In the genomic region with DNA sequence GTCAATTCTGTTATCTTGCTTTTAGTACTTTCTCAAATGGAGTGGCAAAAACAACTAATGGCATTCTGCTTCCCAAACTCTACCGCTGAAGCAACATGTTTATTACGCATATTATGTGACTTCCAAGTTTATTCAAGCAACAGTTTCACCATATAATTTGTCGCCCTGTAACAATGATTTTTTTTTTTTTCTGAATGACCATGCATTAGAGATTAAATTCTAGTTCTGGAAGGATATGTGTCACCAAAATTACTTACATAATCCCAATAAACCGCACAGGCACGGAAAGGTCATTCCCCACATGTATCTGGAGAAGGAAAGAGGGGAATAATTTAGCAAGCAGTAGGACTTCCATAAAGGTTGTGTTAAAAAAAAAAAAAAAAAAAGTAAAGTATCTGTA, we compare ENCODE assay signal across 26 cellular contexts.
"Had no signal": no experiment of that assay in that cellular context is flagged by ENCODE, and none has a peak within 500 bp of the region (broad histone marks: within the 10 kb centered on the region; RNA-seq: fewer than 3 reads in every experiment).

No MANE protein-coding gene starts in this region.

- H3K4me1 Mint-ChIP-seq: naive thymus-derived CD8-positive, alpha-beta T cell; nephron; stimulated activated naive B cell treated with anti-CD40 and anti-IgM and Interleukin-4, amounts not matched to agents 10 μg/mL and 1 μg/mL and 100 μg/mL, for 72 hours had no signal

- H3K4me1 ChIP-seq: lower lobe of right lung, prostate gland, testis, thyroid gland, transverse colon, upper lobe of left lung, vagina had no signal

- H3K27ac Mint-ChIP-seq: naive thymus-derived CD8-positive, alpha-beta T cell; nephron; stimulated activated naive B cell treated with anti-CD40 and anti-IgM and Interleukin-4, amounts not matched to agents 10 μg/mL and 1 μg/mL and 100 μg/mL, for 72 hours had no signal

- H3K36me3 ChIP-seq: lower lobe of right lung, pancreas, prostate gland, stomach, thyroid gland, transverse colon, upper lobe of left lung, vagina had no signal

- H3K9me3 ChIP-seq: lower lobe of right lung, pancreas, prostate gland, stomach, testis, thyroid gland, transverse colon, upper lobe of left lung, vagina had no signal

- ATAC-seq: left lobe of liver; lower lobe of right lung; naive thymus-derived CD8-positive, alpha-beta T cell; stimulated activated naive B cell treated with anti-CD40 and anti-IgM and Interleukin-4, amounts not matched to agents 10 μg/mL and 1 μg/mL and 100 μg/mL, for 72 hours; stimulated activated naive CD8-positive, alpha-beta T cell treated with anti-CD3 and anti-CD28 coated beads, Interleukin-15, Interleukin-2, amounts not matched to agents 100 U/mL and 50 U/mL, for 24 hours had no signal

- H3K9me3 Mint-ChIP-seq: nephron had no signal

- H3K27me3 ChIP-seq: pancreas, stomach, testis, thyroid gland, transverse colon, upper lobe of left lung, vagina had no signal

- H3K27ac ChIP-seq: lower lobe of right lung, pancreas, prostate gland, skin epidermis, testis, thyroid gland, transverse colon, upper lobe of left lung, vagina had no signal

- H3K27me3 Mint-ChIP-seq: naive thymus-derived CD8-positive, alpha-beta T cell; stimulated activated naive B cell treated with anti-CD40 and anti-IgM and Interleukin-4, amounts not matched to agents 10 μg/mL and 1 μg/mL and 100 μg/mL, for 72 hours had no signal

- H3K36me3 Mint-ChIP-seq: stimulated activated naive B cell treated with anti-CD40 and anti-IgM and Interleukin-4, amounts not matched to agents 10 μg/mL and 1 μg/mL and 100 μg/mL, for 72 hours had no signal

- FAIRE-seq: pancreas had no signal

- H3K4me3 ChIP-seq: lower lobe of right lung, pancreas, prostate gland, skin epidermis, stomach, testis, thyroid gland, transverse colon, upper lobe of left lung, vagina had no signal

- H3K4me3 Mint-ChIP-seq: naive thymus-derived CD8-positive, alpha-beta T cell; nephron; neural crest cell; stimulated activated naive B cell treated with anti-CD40 and anti-IgM and Interleukin-4, amounts not matched to agents 10 μg/mL and 1 μg/mL and 100 μg/mL, for 72 hours had no signal

- DNase-seq: islet precursor cell; lower lobe of right lung; mammary epithelial cell; mesenchymal stem cell; naive thymus-derived CD8-positive, alpha-beta T cell; pancreas; posterior cingulate gyrus; retina; right cardiac atrium; stimulated activated CD4-positive, alpha-beta T cell treated with anti-CD3 and anti-CD28 coated beads, Interleukin-12 subunit alpha, Interleukin-12 subunit beta, amount 100 ng/mL, for 4 hours; stimulated activated CD4-positive, alpha-beta T cell treated with anti-CD3 and anti-CD28 coated beads, Interleukin-15, amount 100 ng/mL, for 24 hours; stimulated activated CD4-positive, alpha-beta T cell treated with anti-CD3 and anti-CD28 coated beads, Interleukin-2, amount 100 ng/mL, for 24 hours; stimulated activated CD4-positive, alpha-beta T cell treated with anti-CD3 and anti-CD28 coated beads, Interleukin-4, amount 100 ng/mL, for 1 hour; stimulated activated naive B cell treated with anti-CD40 and anti-IgM and Interleukin-4, amounts not matched to agents 10 μg/mL and 1 μg/mL and 100 μg/mL, for 72 hours; stimulated activated naive CD8-positive, alpha-beta T cell treated with anti-CD3 and anti-CD28 coated beads, Interleukin-15, Interleukin-2, amounts not matched to agents 100 U/mL and 50 U/mL, for 24 hours; stomach; testis; thyroid gland; transverse colon; upper lobe of left lung had no signal
